ENCODE assay signal across 19 cellular contexts in genomic region chr7:44387427-44387826, GRCh38.
DNase-seq lines count a peak whose midpoint lies in the region; ATAC-seq and TF ChIP-seq lines count a peak whose summit lies in the region.
"Had no signal": no experiment of that assay in that cellular context is flagged by ENCODE, and none has a peak within 500 bp of the region (broad histone marks: within the 10 kb centered on the region; RNA-seq: fewer than 3 reads in every experiment).

No MANE protein-coding gene starts in this region.

- H2AFZ ChIP-seq in GM23338: no peak overlapping the region
- H2AFZ ChIP-seq: PC-9 had no signal

- peaks cover 10% of the 10 kb centered on the region for H3K36me3 Mint-ChIP-seq in GM23338 (ENCODE audit: low read depth)
- peaks cover 56% of the 10 kb centered on the region for H3K36me3 Mint-ChIP-seq in effector memory CD8-positive, alpha-beta T cell (ENCODE audit: insufficient read depth)

- H3K4me1 Mint-ChIP-seq in GM23338: no peaks in the 10 kb centered on the region
- H3K4me1 Mint-ChIP-seq in effector memory CD8-positive, alpha-beta T cell (ENCODE audit: low read depth in 2 of 2): peaks cover 0 to 3% of the 10 kb centered on the region in 2 donors

- H3K4me1 ChIP-seq in GM23338 (ENCODE audit: insufficient read depth) (no peaks in the 10 kb centered on the region), lower lobe of right lung (no peaks in the 10 kb centered on the region), ovary (ENCODE audit: insufficient read depth) (no peaks in the 10 kb centered on the region)
- H3K4me1 ChIP-seq: BLaER1 had no signal

- ATAC-seq in GM23338: no peak
- ATAC-seq in effector memory CD8-positive, alpha-beta T cell (replicated peaks): no peak
- no peak for ATAC-seq in sciatic nerve
- ATAC-seq in lower lobe of right lung: no peak

- H3K27ac Mint-ChIP-seq in GM23338: peak overlapping the region; percentile 51; the same call in 1 of the 2 replicates
- H3K27ac Mint-ChIP-seq in effector memory CD8-positive, alpha-beta T cell: peak overlapping the region; percentile 20 to 55

- no peaks in the 10 kb centered on the region for H3K27me3 ChIP-seq in GM23338 (ENCODE audit: insufficient read depth)
- no peaks in the 10 kb centered on the region for H3K27me3 ChIP-seq in lower lobe of right lung (ENCODE audit: low read depth)
- H3K27me3 ChIP-seq in ovary: no peaks in the 10 kb centered on the region
- H3K27me3 ChIP-seq: BLaER1 had no signal

- TF ChIP-seq EP300 in ovary (IDR thresholded peaks at IDR 0.05): no peak

- no peak for TF ChIP-seq CTCF in GM23338 (conservative IDR thresholded peaks at IDR 0.05; ENCODE audit: low read depth in 2 of 2)
- no peak for TF ChIP-seq CTCF in lower lobe of right lung (IDR thresholded peaks at IDR 0.05)
- no peak for TF ChIP-seq CTCF in ovary (IDR thresholded peaks at IDR 0.05)

- H3K4me3 Mint-ChIP-seq in GM23338: no peak overlapping the region
- H3K4me3 Mint-ChIP-seq in effector memory CD8-positive, alpha-beta T cell: no peak overlapping the region

- no peak for TF ChIP-seq POLR2A in ovary (IDR thresholded peaks at IDR 0.05)

- no peaks in the 10 kb centered on the region for H3K9me2 ChIP-seq in GM23338 (ENCODE audit: insufficient read depth)

- H3K79me2 ChIP-seq in GM23338 (replicated peaks; ENCODE audit: insufficient read depth): no peaks in the 10 kb centered on the region

- H4K20me1 ChIP-seq in GM23338 (replicated peaks; ENCODE audit: insufficient read depth): no peaks in the 10 kb centered on the region

- H3K4me3 ChIP-seq in GM23338 (no peak overlapping the region), lower lobe of right lung (no peak overlapping the region), ovary (no peak overlapping the region)
- H3K4me3 ChIP-seq: BLaER1, PC-9 had no signal

- H3F3A ChIP-seq in GM23338 (replicated peaks; ENCODE audit: low read depth): no peaks in the 10 kb centered on the region

- H3K9me3 ChIP-seq in lower lobe of right lung: no peaks in the 10 kb centered on the region
- H3K9me3 ChIP-seq in ovary: no peaks in the 10 kb centered on the region
- H3K9me3 ChIP-seq: BLaER1 had no signal

- H3K27me3 Mint-ChIP-seq in GM23338 (ENCODE audit: insufficient read depth, low read depth, poor library complexity): peaks cover 2% of the 10 kb centered on the region
- no peaks in the 10 kb centered on the region for H3K27me3 Mint-ChIP-seq in effector memory CD8-positive, alpha-beta T cell

- intact Hi-C loops in sciatic nerve (cut with DNase I): no loop called here
- intact Hi-C loops in lower lobe of right lung (cut with DNase I): no loop called here
- intact Hi-C loops in ovary (cut with DNase I): no loop called here

- no peaks in the 10 kb centered on the region; the same call in 1 of the 2 replicates for H3K36me3 ChIP-seq in GM23338 (ENCODE audit: insufficient read depth)
- peaks cover 95% of the 10 kb centered on the region for H3K36me3 ChIP-seq in lower lobe of right lung
- no peaks in the 10 kb centered on the region for H3K36me3 ChIP-seq in ovary

- H3K27ac ChIP-seq in GM23338 (ENCODE audit: low read depth): no peak overlapping the region
- no peak overlapping the region for H3K27ac ChIP-seq in lower lobe of right lung
- no peak overlapping the region for H3K27ac ChIP-seq in ovary
- H3K27ac ChIP-seq: 22Rv1, BLaER1, PC-9 had no signal

- WGBS in ovary, 3 donors: 78 to 91% (median 87%) methylated on average over 2 of the region's 2 CpGs

- DNase-seq in activated CD8-positive, alpha-beta memory T cell treated with anti-CD3 and anti-CD28 coated beads for 24 hours: peak; percentile 47
- DNase-seq in activated CD8-positive, alpha-beta memory T cell treated with anti-CD3 and anti-CD28 coated beads, Interleukin-2, amount 50 U/mL, for 4 hours: no peak
- DNase-seq in GM23338 (ENCODE audit: low spot score) (no peak), sciatic nerve (ENCODE audit: low spot score) (peak; percentile 17), NCI-H2081 treated with DMSO at 0.1 percent for 48 hours (lab: John Stamatoyannopoulos, UW) (no peak), lower lobe of right lung (no peak), ovary (no peak)
- DNase-seq in effector memory CD8-positive, alpha-beta T cell: no peak
- DNase-seq: EL, IMR-90, Kasumi-1, MV-4-11, NCI-H146, NCI-H2107, NCI-H345, NCI-H774, PC-9 had no signal

- H3K9me3 Mint-ChIP-seq in GM23338: no peaks in the 10 kb centered on the region
- no peaks in the 10 kb centered on the region for H3K9me3 Mint-ChIP-seq in effector memory CD8-positive, alpha-beta T cell

- no peak overlapping the region for H3K4me2 ChIP-seq in GM23338
- H3K4me2 ChIP-seq: BLaER1, PC-9 had no signal

TF ChIP-seq in GM23338, 12 proteins besides CTCF, POLR2A, EP300 and RAD21 (continues in another document):
- TF ChIP-seq REST (IDR thresholded peaks at IDR 0.05; ENCODE audit: unreplicated experiment): no peak
- TF ChIP-seq EZH2 (IDR thresholded peaks at IDR 0.05; ENCODE audit: low read depth, unreplicated experiment): no peak
- no peak for TF ChIP-seq ETS1 (IDR thresholded peaks at IDR 0.05)
- TF ChIP-seq EZH2phosphoT487 (IDR thresholded peaks at IDR 0.05; ENCODE audit: unreplicated experiment): no peak
- TF ChIP-seq CREB1 (CRISPR knock-in tag; IDR thresholded peaks at IDR 0.05; ENCODE audit: low read depth): no peak

Comparison
In these comparisons a context has a peak if more than half of its experiments do, and no peak if none do; other contexts are left out.
1. DNase-seq: peak in activated CD8-positive, alpha-beta memory T cell treated with anti-CD3 and anti-CD28 coated beads for 24 hours (single experiment) and sciatic nerve (single experiment); none in activated CD8-positive, alpha-beta memory T cell treated with anti-CD3 and anti-CD28 coated beads, Interleukin-2, amount 50 U/mL, for 4 hours (single experiment), GM23338 (single experiment), effector memory CD8-positive, alpha-beta T cell (0 of 3), NCI-H2081 treated with DMSO at 0.1 percent for 48 hours (single experiment), lower lobe of right lung (single experiment) and ovary (0 of 5).